Comparison of ENCODE assay signal across 9 cellular contexts in the genomic region with DNA sequence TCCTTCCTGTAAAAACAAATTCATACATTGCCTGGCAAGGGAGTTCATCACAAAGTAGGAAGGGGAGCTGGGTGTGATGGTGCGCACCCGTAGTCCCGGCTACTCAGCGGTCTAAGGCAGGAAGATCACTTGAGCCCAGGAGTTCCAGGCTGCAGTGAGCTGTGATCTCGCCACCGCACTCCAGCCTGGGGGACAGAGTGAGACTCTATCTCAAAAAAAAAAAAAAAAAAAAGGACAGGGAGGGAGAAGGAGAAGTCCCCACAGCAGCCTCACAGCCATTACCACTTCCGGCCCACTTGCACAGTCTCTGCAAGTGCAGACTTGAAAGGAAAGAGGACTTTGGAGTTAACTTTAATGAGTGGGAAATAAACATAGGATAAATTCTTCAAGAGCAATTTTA.
A peak's percentile ranks its signal among the peaks of the same experiment; 100 is the strongest.
DNase-seq lines count a peak whose midpoint lies in the region; ATAC-seq lines count a peak whose summit lies in the region.
"Had no signal": no experiment of that assay in that cellular context is flagged by ENCODE, and none has a peak within 500 bp of the region (broad histone marks: within the 10 kb centered on the region; RNA-seq: fewer than 3 reads in every experiment).

No MANE protein-coding gene starts in this region.

- peak; percentile 69 for DNase-seq in GDM1 (lab: John Stamatoyannopoulos, UW)
- peak; percentile 31 for DNase-seq in NAMALWA (ENCODE audit: low spot score)
- peak; percentile 68 for DNase-seq in natural killer cell treated with Interleukin-12 subunit alpha and Interleukin-12 subunit beta and Interleukin-15 and Interleukin-18, amount 100 ng/mL, for 72 hours (ENCODE audit: low spot score)
- no peak for DNase-seq in retina
- no peak for DNase-seq in occipital lobe (lab: John Stamatoyannopoulos, UW)
- DNase-seq in islet precursor cell, result no peak
- no peak for DNase-seq in NCI-H1105 treated with DMSO at 0.1 percent for 48 hours (lab: John Stamatoyannopoulos, UW)
- DNase-seq: activated effector memory CD4-positive, alpha-beta T cell treated with Interleukin-2 at 50 U/mL for 16 hours had no signal

- no peak overlapping the region for H3K4me3 Mint-ChIP-seq in activated naive CD8-positive, alpha-beta T cell
- no peak overlapping the region for H3K4me3 Mint-ChIP-seq in natural killer cell treated with Interleukin-12 subunit alpha and Interleukin-12 subunit beta and Interleukin-15 and Interleukin-18, amount 100 ng/mL, for 72 hours

- H3K27ac Mint-ChIP-seq in activated naive CD8-positive, alpha-beta T cell, result peak overlapping the region; percentile 72
- H3K27ac Mint-ChIP-seq in natural killer cell treated with Interleukin-12 subunit alpha and Interleukin-12 subunit beta and Interleukin-15 and Interleukin-18, amount 100 ng/mL, for 72 hours, result no peak overlapping the region

- H3K27me3 Mint-ChIP-seq in activated naive CD8-positive, alpha-beta T cell, result no peaks in the 10 kb centered on the region
- H3K27me3 Mint-ChIP-seq in natural killer cell treated with Interleukin-12 subunit alpha and Interleukin-12 subunit beta and Interleukin-15 and Interleukin-18, amount 100 ng/mL, for 72 hours, result no peaks in the 10 kb centered on the region

- H3K9me3 Mint-ChIP-seq in activated naive CD8-positive, alpha-beta T cell (ENCODE audit: low read depth), result no peaks in the 10 kb centered on the region
- H3K9me3 Mint-ChIP-seq in natural killer cell treated with Interleukin-12 subunit alpha and Interleukin-12 subunit beta and Interleukin-15 and Interleukin-18, amount 100 ng/mL, for 72 hours, result no peaks in the 10 kb centered on the region

- H3K36me3 Mint-ChIP-seq in activated naive CD8-positive, alpha-beta T cell, result peaks cover 3% of the 10 kb centered on the region
- no peaks in the 10 kb centered on the region for H3K36me3 Mint-ChIP-seq in natural killer cell treated with Interleukin-12 subunit alpha and Interleukin-12 subunit beta and Interleukin-15 and Interleukin-18, amount 100 ng/mL, for 72 hours

- ATAC-seq in natural killer cell treated with Interleukin-12 subunit alpha and Interleukin-12 subunit beta and Interleukin-15 and Interleukin-18, amount 100 ng/mL, for 72 hours, result peak; percentile 80 to 84

- no peaks in the 10 kb centered on the region for H3K4me1 Mint-ChIP-seq in activated naive CD8-positive, alpha-beta T cell (ENCODE audit: low read depth)
- H3K4me1 Mint-ChIP-seq in natural killer cell treated with Interleukin-12 subunit alpha and Interleukin-12 subunit beta and Interleukin-15 and Interleukin-18, amount 100 ng/mL, for 72 hours (ENCODE audit: low read depth in 2 of 2), result peaks cover 0 to 6% of the 10 kb centered on the region in 2 donors

Comparison
In these comparisons a context has a peak if more than half of its experiments do, and no peak if none do; other contexts are left out.
1. DNase-seq: peak in GDM1 (single experiment), NAMALWA (single experiment) and natural killer cell treated with Interleukin-12 subunit alpha and Interleukin-12 subunit beta and Interleukin-15 and Interleukin-18, amount 100 ng/mL, for 72 hours (single experiment); none in retina (single experiment), occipital lobe (single experiment), islet precursor cell (single experiment) and NCI-H1105 treated with DMSO at 0.1 percent for 48 hours (single experiment).